In the genomic region with DNA sequence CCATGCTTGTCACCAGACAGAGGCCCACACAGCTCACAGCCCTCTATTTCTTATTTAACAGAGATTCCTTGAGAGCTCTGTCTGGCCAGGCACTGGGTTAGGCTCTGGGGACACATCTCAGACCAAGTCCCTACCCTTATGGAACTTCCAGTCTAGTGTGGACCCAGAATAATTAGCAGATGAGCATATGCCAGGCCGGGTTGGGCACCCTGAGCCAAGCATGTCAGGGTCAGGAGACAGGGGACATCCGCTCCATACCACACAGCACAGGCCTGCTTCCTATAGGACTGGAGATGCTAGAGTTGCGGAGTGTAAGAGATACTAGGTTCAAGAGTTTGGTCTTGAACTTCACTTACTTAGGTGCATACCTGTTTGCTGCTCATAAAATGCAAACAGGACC, we compare ENCODE assay signal across 18 cellular contexts.
"Had no signal": no experiment of that assay in that cellular context is flagged by ENCODE, and none has a peak within 500 bp of the region (broad histone marks: within the 10 kb centered on the region; RNA-seq: fewer than 3 reads in every experiment).

No MANE protein-coding gene starts in this region.

- H3K36me3 ChIP-seq: thyroid gland, WERI-Rb-1 had no signal

- FAIRE-seq: islet of Langerhans had no signal

- H3K27me3 ChIP-seq: foreskin keratinocyte, thyroid gland had no signal

- H3K4me3 ChIP-seq: lower lobe of right lung, thyroid gland had no signal

- ATAC-seq: activated T-helper 17 cell treated with anti-CD3 and anti-CD28 coated beads, Interleukin-2, amount 50 U/mL, for 72 hours; foreskin keratinocyte; left colon; lower lobe of right lung; natural killer cell treated with Interleukin-12 subunit alpha and Interleukin-12 subunit beta and Interleukin-15 and Interleukin-18, amount 100 ng/mL, for 72 hours had no signal

- H3K9me3 Mint-ChIP-seq: activated naive CD4-positive, alpha-beta T cell treated with anti-CD3 and anti-CD28 coated beads, Interleukin-2, amount 10 ng/mL, durations not matched to agents 7 days and 5 days; activated T-helper 17 cell treated with anti-CD3 and anti-CD28 coated beads, Interleukin-2, amount 50 U/mL, for 72 hours; mesothelial cell of epicardium; natural killer cell treated with Interleukin-12 subunit alpha and Interleukin-12 subunit beta and Interleukin-15 and Interleukin-18, amount 100 ng/mL, for 72 hours had no signal

- H3K27ac ChIP-seq: lower lobe of right lung, thyroid gland, WERI-Rb-1 had no signal

- DNase-seq: activated CD4-positive, alpha-beta T cell treated with anti-CD3 and anti-CD28 coated beads, Interleukin-2, amount 50 U/mL, for 4 hours; activated naive CD4-positive, alpha-beta T cell treated with anti-CD3 and anti-CD28 coated beads, Interleukin-2, amount 10 ng/mL, durations not matched to agents 7 days and 5 days; activated T-cell treated with anti-CD3 and anti-CD28 coated beads, Interleukin-2, amount 50 U/mL, for 1 hour; dermis blood vessel endothelial cell; effector memory CD4-positive, alpha-beta T cell; foreskin keratinocyte; hippocampal formation; left colon; lower lobe of right lung; retina; stimulated activated naive CD4-positive, alpha-beta T cell; SW 1271; thyroid gland; WERI-Rb-1 had no signal

- H3K27me3 Mint-ChIP-seq: natural killer cell treated with Interleukin-12 subunit alpha and Interleukin-12 subunit beta and Interleukin-15 and Interleukin-18, amount 100 ng/mL, for 72 hours had no signal

- H3K4me3 Mint-ChIP-seq: activated naive CD4-positive, alpha-beta T cell treated with anti-CD3 and anti-CD28 coated beads, Interleukin-2, amount 10 ng/mL, durations not matched to agents 7 days and 5 days; activated T-helper 17 cell treated with anti-CD3 and anti-CD28 coated beads, Interleukin-2, amount 50 U/mL, for 72 hours; mesothelial cell of epicardium; natural killer cell treated with Interleukin-12 subunit alpha and Interleukin-12 subunit beta and Interleukin-15 and Interleukin-18, amount 100 ng/mL, for 72 hours had no signal

- H3K27ac Mint-ChIP-seq: activated naive CD4-positive, alpha-beta T cell treated with anti-CD3 and anti-CD28 coated beads, Interleukin-2, amount 10 ng/mL, durations not matched to agents 7 days and 5 days; activated T-helper 17 cell treated with anti-CD3 and anti-CD28 coated beads, Interleukin-2, amount 50 U/mL, for 72 hours; mesothelial cell of epicardium; natural killer cell treated with Interleukin-12 subunit alpha and Interleukin-12 subunit beta and Interleukin-15 and Interleukin-18, amount 100 ng/mL, for 72 hours had no signal

- H3K9me3 ChIP-seq: lower lobe of right lung, thyroid gland had no signal
